Comparison of ENCODE assay signal across 1 cellular context in genomic region chr4:2834001-2834921, GRCh38.
TF ChIP-seq lines count a peak whose summit lies in the region.

No MANE protein-coding gene starts in this region.

TF ChIP-seq in K562, 482 proteins besides CTCF, POLR2A, EP300 and RAD21:
- TF ChIP-seq HDGF (IDR thresholded peaks at IDR 0.05) (no peak), PML (IDR thresholded peaks at IDR 0.05; ENCODE audit: low read length) (no peak), ILK (tag; IDR thresholded peaks at IDR 0.05; ENCODE audit: borderline replicate concordance, low read depth) (no peak), FOXM1 (IDR thresholded peaks at IDR 0.05; ENCODE audit: low read depth) (no peak), FOXM1 (CRISPR knock-in tag; IDR thresholded peaks at IDR 0.05; ENCODE audit: low read depth) (no peak), ZNF224 (CRISPR knock-in tag; IDR thresholded peaks at IDR 0.05) (no peak), RBM25 (IDR thresholded peaks at IDR 0.05; ENCODE audit: low read depth, low read length, severe bottlenecking) (no peak), C11orf30 (IDR thresholded peaks at IDR 0.05; ENCODE audit: low read depth) (no peak), BCL6 (CRISPR knock-in tag; IDR thresholded peaks at IDR 0.05) (no peak), KDM5B (IDR thresholded peaks at IDR 0.05; ENCODE audit: insufficient replicate concordance, low read depth, low read length) (no peak), SMAD3 (CRISPR knock-in tag; conservative IDR thresholded peaks at IDR 0.05) (no peak)
- TF ChIP-seq, protein P1, sequence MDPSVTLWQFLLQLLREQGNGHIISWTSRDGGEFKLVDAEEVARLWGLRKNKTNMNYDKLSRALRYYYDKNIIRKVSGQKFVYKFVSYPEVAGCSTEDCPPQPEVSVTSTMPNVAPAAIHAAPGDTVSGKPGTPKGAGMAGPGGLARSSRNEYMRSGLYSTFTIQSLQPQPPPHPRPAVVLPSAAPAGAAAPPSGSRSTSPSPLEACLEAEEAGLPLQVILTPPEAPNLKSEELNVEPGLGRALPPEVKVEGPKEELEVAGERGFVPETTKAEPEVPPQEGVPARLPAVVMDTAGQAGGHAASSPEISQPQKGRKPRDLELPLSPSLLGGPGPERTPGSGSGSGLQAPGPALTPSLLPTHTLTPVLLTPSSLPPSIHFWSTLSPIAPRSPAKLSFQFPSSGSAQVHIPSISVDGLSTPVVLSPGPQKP (CRISPR knock-in tag; IDR thresholded peaks at IDR 0.05) = no peak
- TF ChIP-seq, protein P2, sequence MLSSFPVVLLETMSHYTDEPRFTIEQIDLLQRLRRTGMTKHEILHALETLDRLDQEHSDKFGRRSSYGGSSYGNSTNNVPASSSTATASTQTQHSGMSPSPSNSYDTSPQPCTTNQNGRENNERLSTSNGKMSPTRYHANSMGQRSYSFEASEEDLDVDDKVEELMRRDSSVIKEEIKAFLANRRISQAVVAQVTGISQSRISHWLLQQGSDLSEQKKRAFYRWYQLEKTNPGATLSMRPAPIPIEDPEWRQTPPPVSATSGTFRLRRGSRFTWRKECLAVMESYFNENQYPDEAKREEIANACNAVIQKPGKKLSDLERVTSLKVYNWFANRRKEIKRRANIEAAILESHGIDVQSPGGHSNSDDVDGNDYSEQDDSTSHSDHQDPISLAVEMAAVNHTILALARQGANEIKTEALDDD (IDR thresholded peaks at IDR 0.05) = no peak
TF ChIP-seq in K562: peak in this region for 0.
